Comparison of ENCODE assay signal across 11 cellular contexts in genomic region chr3:9897408-9898372, GRCh38. TPM values are rescaled to one million over a fixed set of nuclear protein-coding genes. Genes with fewer than 3 reads are reported as not detected.
DNase-seq lines count a peak whose midpoint lies in the region; ATAC-seq and TF ChIP-seq lines count a peak whose summit lies in the region.
"Had no signal": no experiment of that assay in that cellular context is flagged by ENCODE, and none has a peak within 500 bp of the region (broad histone marks: within the 10 kb centered on the region; RNA-seq: fewer than 3 reads in every experiment).

No MANE protein-coding gene starts in this region.

- H3K27me3 ChIP-seq in fibroblast of lung (ENCODE audit: control insufficient read depth, insufficient read depth, low read length) (no peaks in the 10 kb centered on the region), subcutaneous abdominal adipose tissue (ENCODE audit: control insufficient read depth in 5 of 5, insufficient read depth in 4 of 5, low read length in 5 of 5) (no peaks in the 10 kb centered on the region)
- H3K27me3 ChIP-seq: BLaER1 treated with 17β-estradiol and CSF1 and Interleukin-3, amounts not matched to agents 10 nM and 100 nM; thyroid gland had no signal

- no peak overlapping the region for H2AFZ ChIP-seq in fibroblast of lung (ENCODE audit: low read length)

- intact Hi-C loops in lower leg skin (cut with DNase I; ENCODE audit: low total_unique reads): no loop called here

- peaks cover 2% of the 10 kb centered on the region for H3K36me3 ChIP-seq in fibroblast of lung (ENCODE audit: control insufficient read depth, insufficient read depth, low read length)
- H3K36me3 ChIP-seq in subcutaneous abdominal adipose tissue (ENCODE audit: control insufficient read depth in 5 of 5, insufficient read depth in 5 of 5, low read length in 5 of 5): peaks cover 0 to 12% (median 10%) of the 10 kb centered on the region in 5 donors

- TF ChIP-seq CTCF in fibroblast of lung (conservative IDR thresholded peaks at IDR 0.05 in 1 of 2, IDR thresholded peaks at IDR 0.05 in 1 of 2; ENCODE audit: low read depth in 1 of 2, low read length in 2 of 2) (no peak), lower leg skin (IDR thresholded peaks at IDR 0.05) (no peak)

- H3K4me3 ChIP-seq in fibroblast of lung (replicated peaks in 1 of 4; ENCODE audit: control extremely low read depth in 1 of 4, insufficient read depth in 1 of 4, low read depth in 3 of 4, low read length in 4 of 4) (no peak overlapping the region), subcutaneous abdominal adipose tissue (ENCODE audit: low read depth in 1 of 5, low read length in 5 of 5) (no peak overlapping the region), lower leg skin (ENCODE audit: low read depth, poor library complexity, severe bottlenecking) (no peak overlapping the region)
- H3K4me3 ChIP-seq: BLaER1 treated with 17β-estradiol and CSF1 and Interleukin-3, amounts not matched to agents 10 nM and 100 nM; thyroid gland had no signal

- H3K4me1 ChIP-seq in fibroblast of lung (ENCODE audit: control insufficient read depth, extremely low read depth, insufficient read depth, low read length) (peaks cover 8% of the 10 kb centered on the region), subcutaneous abdominal adipose tissue (ENCODE audit: control insufficient read depth in 5 of 5, insufficient read depth in 5 of 5, low read length in 5 of 5) (peaks cover 3 to 50% (median 30%) of the 10 kb centered on the region in 5 donors)

- no peak for DNase-seq in activated T-cell treated with anti-CD3 and anti-CD28 coated beads, Interleukin-2, amount 50 U/mL, for 72 hours
- no peak for DNase-seq in activated T-cell treated with anti-CD3 and anti-CD28 coated beads, Interleukin-2, amount 50 U/mL, for 48 hours
- peak; percentile 34 for DNase-seq in OCI-M1 (lab: John Stamatoyannopoulos, UW)
- peak; percentile 64 to 68 for DNase-seq in fibroblast of lung (ENCODE audit: low read depth in 2 of 2)
- no peak for DNase-seq in lower leg skin (ENCODE audit: low spot score in 2 of 2)
- DNase-seq: thyroid gland had no signal

- 60 to 74% methylated on average over 4 of the region's 4 CpGs for WGBS in lower leg skin, 2 donors

- H3K4me1 Mint-ChIP-seq in activated T-cell treated with anti-CD3 and anti-CD28 coated beads, Interleukin-2, amount 50 U/mL, for 72 hours (ENCODE audit: low read depth): peaks cover 58% of the 10 kb centered on the region

- no peak for ATAC-seq in activated T-cell treated with anti-CD3 and anti-CD28 coated beads, Interleukin-2, amount 50 U/mL, for 72 hours (replicated peaks in 1 of 2)
- no peak for ATAC-seq in HG02970 (IDR thresholded peaks at IDR 0.05; ENCODE audit: low FRiP score, unreplicated experiment)
- no peak for ATAC-seq in GM21737 (IDR thresholded peaks at IDR 0.05; ENCODE audit: unreplicated experiment)

- peaks cover 9 to 15% of the 10 kb centered on the region in 2 donors for H3K36me3 Mint-ChIP-seq in activated T-cell treated with anti-CD3 and anti-CD28 coated beads, Interleukin-2, amount 50 U/mL, for 72 hours (ENCODE audit: insufficient read depth in 2 of 2)

- H3K79me2 ChIP-seq in fibroblast of lung (ENCODE audit: control insufficient read depth, insufficient read depth, low read length): peaks cover 5% of the 10 kb centered on the region

- H3K27ac Mint-ChIP-seq in activated T-cell treated with anti-CD3 and anti-CD28 coated beads, Interleukin-2, amount 50 U/mL, for 72 hours: peak overlapping the region; percentile 1

- H3K27me3 Mint-ChIP-seq in activated T-cell treated with anti-CD3 and anti-CD28 coated beads, Interleukin-2, amount 50 U/mL, for 72 hours (ENCODE audit: low read depth): no peaks in the 10 kb centered on the region

- no peak overlapping the region for H3K9ac ChIP-seq in fibroblast of lung (ENCODE audit: insufficient read depth, low read length)
- peak overlapping the region in 2 of 5 donors; percentile 22 to 43 for H3K9ac ChIP-seq in subcutaneous abdominal adipose tissue (ENCODE audit: low read length in 5 of 5)
- H3K9ac ChIP-seq: BLaER1 treated with 17β-estradiol and CSF1 and Interleukin-3, amounts not matched to agents 10 nM and 100 nM had no signal

- H4K20me1 ChIP-seq in fibroblast of lung (ENCODE audit: control insufficient read depth, extremely low read depth, insufficient read depth, low read length): no peaks in the 10 kb centered on the region

- H3K4me3 Mint-ChIP-seq in activated T-cell treated with anti-CD3 and anti-CD28 coated beads, Interleukin-2, amount 50 U/mL, for 72 hours: no peak overlapping the region

- no peak overlapping the region for H3K4me2 ChIP-seq in fibroblast of lung (ENCODE audit: extremely low read depth, insufficient read depth, low read length)

- TF ChIP-seq POLR2A in lower leg skin (IDR thresholded peaks at IDR 0.05): no peak

- no peaks in the 10 kb centered on the region for H3K9me3 Mint-ChIP-seq in activated T-cell treated with anti-CD3 and anti-CD28 coated beads, Interleukin-2, amount 50 U/mL, for 72 hours

- H3K27ac ChIP-seq in fibroblast of lung (ENCODE audit: insufficient read depth, low read length): no peak overlapping the region
- peak overlapping the region; percentile 77 for H3K27ac ChIP-seq in subcutaneous abdominal adipose tissue (ENCODE audit: low read depth, low read length)
- H3K27ac ChIP-seq: BLaER1 treated with 17β-estradiol and CSF1 and Interleukin-3, amounts not matched to agents 10 nM and 100 nM; thyroid gland had no signal

- H3K9me3 ChIP-seq in fibroblast of lung (ENCODE audit: control insufficient read depth, insufficient read depth, low read depth, low read length) (no peaks in the 10 kb centered on the region), subcutaneous abdominal adipose tissue (ENCODE audit: control insufficient read depth in 5 of 5, low read length in 5 of 5) (no peaks in the 10 kb centered on the region)
- H3K9me3 ChIP-seq: BLaER1 treated with 17β-estradiol and CSF1 and Interleukin-3, amounts not matched to agents 10 nM and 100 nM; thyroid gland had no signal

RNA-seq across cellular contexts. Expression of gene IL17RE, which starts 5.0 kb away (rescaled TPM):
- 1 to 10 TPM in 1 of 2 donors, under 1 TPM in 1; 0.94 to 5.5 TPM for total RNA-seq in activated T-cell treated with anti-CD3 and anti-CD28 coated beads, Interleukin-2, amount 50 U/mL, for 72 hours
- 0.26 and 0.99 TPM in 2 replicates for total RNA-seq in fibroblast of lung
- 1.9 and 2.6 TPM in 2 replicates for polyA plus RNA-seq in fibroblast of lung
- polyA plus RNA-seq in fibroblast of lung (2012): 2.0 and 3.1 TPM in 2 replicates
- polyA minus RNA-seq in fibroblast of lung (ENCODE audit: low replicate concordance): 7.4 and 11.1 TPM in 2 replicates
- 100 to 1,000 TPM in 1 of 4 donors, 10 to 100 TPM in 3; 71.1 to 117 (median 81.1) TPM for total RNA-seq in lower leg skin

RNA-seq across cellular contexts. Expression of gene JAGN1, which starts 7.3 kb away (rescaled TPM):
- total RNA-seq in activated T-cell treated with anti-CD3 and anti-CD28 coated beads, Interleukin-2, amount 50 U/mL, for 72 hours: 10 to 100 TPM; 34.6 to 39.4 TPM
- total RNA-seq in fibroblast of lung (30.6 and 33.9 TPM in 2 replicates), lower leg skin (10 to 100 TPM; 39.2 to 70.6 (median 51.0) TPM)
- 36.6 and 44.9 TPM in 2 replicates for polyA plus RNA-seq in fibroblast of lung
- polyA plus RNA-seq in fibroblast of lung (2012): 26.0 and 35.1 TPM in 2 replicates
- polyA minus RNA-seq in fibroblast of lung (ENCODE audit: low replicate concordance): 31.1 and 42.0 TPM in 2 replicates

RNA-seq across cellular contexts. Expression of gene CIDEC, which starts 17.6 kb away (rescaled TPM):
- total RNA-seq in activated T-cell treated with anti-CD3 and anti-CD28 coated beads, Interleukin-2, amount 50 U/mL, for 72 hours: under 1 TPM in 1 of 2 donors, not detected in 1; 0.65 TPM
- total RNA-seq in fibroblast of lung (0.17 TPM in 1 of 2 replicates, not detected in the other), lower leg skin (10 to 100 TPM in 2 of 4 donors, 1 to 10 TPM in 2; 2.8 to 23.7 (median 9.0) TPM)
- 0.08 TPM in 1 of 2 replicates, not detected in the other for polyA plus RNA-seq in fibroblast of lung
- not detected in 2 replicates for polyA plus RNA-seq in fibroblast of lung (2012)
- not detected in 2 replicates for polyA minus RNA-seq in fibroblast of lung (ENCODE audit: low replicate concordance)
- total RNA-seq: mononuclear cell had no signal

RNA-seq across cellular contexts. Expression of gene IL17RC, which starts 19.2 kb away (rescaled TPM):
- under 1 TPM; 0.41 to 0.93 TPM for total RNA-seq in activated T-cell treated with anti-CD3 and anti-CD28 coated beads, Interleukin-2, amount 50 U/mL, for 72 hours
- total RNA-seq in fibroblast of lung: 17.5 and 21.3 TPM in 2 replicates
- 14.5 and 17.1 TPM in 2 replicates for polyA plus RNA-seq in fibroblast of lung
- 20.7 and 21.2 TPM in 2 replicates for polyA plus RNA-seq in fibroblast of lung (2012)
- polyA minus RNA-seq in fibroblast of lung (ENCODE audit: low replicate concordance): 46.9 and 57.3 TPM in 2 replicates
- total RNA-seq in lower leg skin: 100 to 1,000 TPM in 3 of 4 donors, 10 to 100 TPM in 1; 95.5 to 155 (median 113) TPM

RNA-seq across cellular contexts. Expression of gene CRELD1, which starts 35.9 kb away (rescaled TPM):
- 10 to 100 TPM; 18.8 to 25.3 TPM for total RNA-seq in activated T-cell treated with anti-CD3 and anti-CD28 coated beads, Interleukin-2, amount 50 U/mL, for 72 hours
- total RNA-seq in fibroblast of lung (15.7 and 50.2 TPM in 2 replicates), lower leg skin (10 to 100 TPM; 16.1 to 58.8 (median 28.3) TPM)
- polyA plus RNA-seq in fibroblast of lung: 23.8 and 24.2 TPM in 2 replicates
- 16.4 and 20.3 TPM in 2 replicates for polyA plus RNA-seq in fibroblast of lung (2012)
- 27.8 and 36.3 TPM in 2 replicates for polyA minus RNA-seq in fibroblast of lung (ENCODE audit: low replicate concordance)

Comparison
In these comparisons a context has a peak if more than half of its experiments do, and no peak if none do; other contexts are left out.
1. DNase-seq: peak in OCI-M1 (single experiment) and fibroblast of lung (2 of 2); none in activated T-cell treated with anti-CD3 and anti-CD28 coated beads, Interleukin-2, amount 50 U/mL, for 72 hours (0 of 2), activated T-cell treated with anti-CD3 and anti-CD28 coated beads, Interleukin-2, amount 50 U/mL, for 48 hours (0 of 2) and lower leg skin (0 of 2).
2. RNA of gene IL17RE, which starts 5.0 kb away (total RNA-seq): 71.1 to 117 TPM in lower leg skin; 0.94 to 5.5 TPM in activated T-cell treated with anti-CD3 and anti-CD28 coated beads, Interleukin-2, amount 50 U/mL, for 72 hours and 0.26 to 0.99 TPM in fibroblast of lung; every median in the first group is over 10 times any median in the second.